In the genomic region with DNA sequence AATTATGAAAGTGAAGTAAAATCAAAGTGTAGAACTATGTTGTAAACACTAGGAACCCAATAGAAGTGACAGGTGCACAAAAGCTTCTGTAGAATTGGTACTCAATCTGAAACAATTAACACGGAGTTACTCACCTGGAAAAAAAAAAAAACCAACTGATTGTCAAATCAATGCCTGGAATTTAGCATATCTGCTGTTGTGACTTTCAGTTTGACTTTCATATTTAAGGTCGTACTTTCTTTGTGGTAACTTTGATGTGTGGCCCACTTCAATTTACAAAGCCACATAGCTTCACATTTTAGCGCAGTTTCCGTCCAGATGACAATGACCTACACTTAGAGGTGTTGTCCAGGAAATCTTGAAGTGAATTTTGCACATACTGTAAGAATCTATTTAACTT, we compare ENCODE assay signal across 30 cellular contexts.
"Had no signal": no experiment of that assay in that cellular context is flagged by ENCODE, and none has a peak within 500 bp of the region (broad histone marks: within the 10 kb centered on the region; RNA-seq: fewer than 3 reads in every experiment).

No MANE protein-coding gene starts in this region.

- H3K9me3 ChIP-seq: ascending aorta had no signal

- FAIRE-seq: bronchial epithelial cell, TTC549 had no signal

- H3K27ac ChIP-seq: ascending aorta, cardiac muscle cell, VCaP had no signal

- H3K4me3 ChIP-seq: ascending aorta, cardiac muscle cell had no signal

- H3K27me3 ChIP-seq: ascending aorta, cardiac muscle cell had no signal

- H3K36me3 ChIP-seq: ascending aorta, cardiac muscle cell had no signal

- H3K4me1 ChIP-seq: ascending aorta had no signal

- ATAC-seq: activated CD4-positive, alpha-beta T cell treated with anti-CD3 and anti-CD28 coated beads for 36 hours; activated CD8-positive, alpha-beta memory T cell treated with anti-CD3 and anti-CD28 coated beads, Interleukin-2, amount 10 ng/mL, durations not matched to agents 7 days and 5 days; activated CD8-positive, alpha-beta T cell treated with anti-CD3 and anti-CD28 coated beads, Interleukin-2, amount 10 ng/mL, durations not matched to agents 7 days and 5 days; activated naive CD8-positive, alpha-beta T cell treated with anti-CD3 and anti-CD28 coated beads, Interleukin-2, amount 50 U/mL, for 24 hours had no signal

- DNase-seq: activated B cell treated with CpG ODN at 0.5 μM for 24 hours; activated CD4-positive, alpha-beta memory T cell treated with anti-CD3 and anti-CD28 coated beads, Interleukin-2, amount 10 ng/mL, durations not matched to agents 7 days and 5 days; activated CD4-positive, alpha-beta T cell treated with anti-CD3 and anti-CD28 coated beads for 1 hour; activated CD4-positive, alpha-beta T cell treated with anti-CD3 and anti-CD28 coated beads for 36 hours; activated CD4-positive, alpha-beta T cell treated with anti-CD3 and anti-CD28 coated beads for 48 hours; activated CD4-positive, alpha-beta T cell treated with anti-CD3 and anti-CD28 coated beads, Interleukin-2, amount 10 ng/mL, durations not matched to agents 7 days and 5 days; activated CD4-positive, alpha-beta T cell treated with anti-CD3 and anti-CD28 coated beads, Interleukin-2, amount 50 U/mL, for 48 hours; activated CD8-positive, alpha-beta memory T cell treated with anti-CD3 and anti-CD28 coated beads for 24 hours; activated CD8-positive, alpha-beta memory T cell treated with anti-CD3 and anti-CD28 coated beads, Interleukin-2, amount 10 ng/mL, durations not matched to agents 7 days and 5 days; activated CD8-positive, alpha-beta memory T cell treated with anti-CD3 and anti-CD28 coated beads, Interleukin-2, amount 50 U/mL, for 48 hours; activated CD8-positive, alpha-beta T cell treated with anti-CD3 and anti-CD28 coated beads, Interleukin-2, amount 10 ng/mL, durations not matched to agents 7 days and 5 days; activated effector memory CD4-positive, alpha-beta T cell treated with Interleukin-2 at 50 U/mL for 16 hours; activated gamma-delta T cell; activated naive CD4-positive, alpha-beta T cell treated with anti-CD3 and anti-CD28 coated beads, Interleukin-2, amount 10 ng/mL, durations not matched to agents 7 days and 5 days; activated naive CD4-positive, alpha-beta T cell treated with Interleukin-2 at 50 U/mL for 16 hours; activated naive CD8-positive, alpha-beta T cell treated with anti-CD3 and anti-CD28 coated beads, Interleukin-2, amount 10 ng/mL, durations not matched to agents 7 days and 5 days; activated naive CD8-positive, alpha-beta T cell treated with anti-CD3 and anti-CD28 coated beads, Interleukin-2, amount 50 U/mL, for 24 hours; activated T-cell treated with anti-CD3 and anti-CD28 coated beads, Interleukin-2, amount 50 U/mL, for 24 hours; activated T-cell treated with anti-CD3 and anti-CD28 coated beads, Interleukin-2, amount 50 U/mL, for 48 hours; amygdala; anterior cingulate cortex; caudate nucleus; cerebellar nuclear complex; T-helper 2 cell; T-helper 9 cell had no signal
